In genomic region chr2:54629914-54630609, GRCh38 we compare ENCODE assay signal across 9 cellular contexts.
A peak's percentile ranks its signal among the peaks of the same experiment; 100 is the strongest.
DNase-seq lines count a peak whose midpoint lies in the region; ATAC-seq lines count a peak whose summit lies in the region.
"Had no signal": no experiment of that assay in that cellular context is flagged by ENCODE, and none has a peak within 500 bp of the region (broad histone marks: within the 10 kb centered on the region; RNA-seq: fewer than 3 reads in every experiment).

No MANE protein-coding gene starts in this region.

- intact Hi-C loops in cardiac septum (cut with DNase I) = loop anchor here (5.0 to 10.0 kb wide), 4 partner anchors 33 to 513 kb away; partner anchors contain the start of gene ACYP2

- H3K4me3 Mint-ChIP-seq in activated T-cell treated with anti-CD3 and anti-CD28 coated beads, Interleukin-2, amount 50 U/mL, for 4 hours = no peak overlapping the region

- ATAC-seq in activated T-cell treated with anti-CD3 and anti-CD28 coated beads, Interleukin-2, amount 50 U/mL, for 4 hours = peak; percentile 53 to 72
- ATAC-seq in GM18517 (IDR thresholded peaks at IDR 0.05; ENCODE audit: unreplicated experiment) = no peak

- no peaks in the 10 kb centered on the region for H3K27me3 Mint-ChIP-seq in activated T-cell treated with anti-CD3 and anti-CD28 coated beads, Interleukin-2, amount 50 U/mL, for 4 hours (ENCODE audit: low read depth)

- peaks cover 22% of the 10 kb centered on the region for H3K4me1 Mint-ChIP-seq in activated T-cell treated with anti-CD3 and anti-CD28 coated beads, Interleukin-2, amount 50 U/mL, for 4 hours (ENCODE audit: low read depth)

- H3K9me3 Mint-ChIP-seq in activated T-cell treated with anti-CD3 and anti-CD28 coated beads, Interleukin-2, amount 50 U/mL, for 4 hours = no peaks in the 10 kb centered on the region

- peaks cover 60% of the 10 kb centered on the region for H3K36me3 Mint-ChIP-seq in activated T-cell treated with anti-CD3 and anti-CD28 coated beads, Interleukin-2, amount 50 U/mL, for 4 hours (ENCODE audit: insufficient read depth)

- peak; percentile 11 for DNase-seq in NK-92 treated with Interleukin-12 subunit alpha and Interleukin-12 subunit beta, amount 100 ng/mL, for 24 hours (lab: John Stamatoyannopoulos, UW)
- DNase-seq in NK-92 (lab: John Stamatoyannopoulos, UW; ENCODE audit: unreplicated experiment) = no peak
- DNase-seq in activated T-cell treated with anti-CD3 and anti-CD28 coated beads, Interleukin-2, amount 50 U/mL, for 4 hours = no peak
- peak; percentile 86 for DNase-seq in cardiac septum (ENCODE audit: low spot score)
- peak; percentile 11 to 23 for DNase-seq in stimulated activated CD4-positive, alpha-beta T cell treated with anti-CD3 and anti-CD28 coated beads, Interleukin-4, amount 100 ng/mL, for 48 hours (ENCODE audit: low read depth in 2 of 2)
- no peak for DNase-seq in putamen (ENCODE audit: low spot score)
- DNase-seq in T1000 (lab: John Stamatoyannopoulos, UW) = no peak
- DNase-seq: 8988T had no signal

Comparison
In these comparisons a context has a peak if more than half of its experiments do, and no peak if none do; other contexts are left out.
1. DNase-seq: peak in NK-92 treated with Interleukin-12 subunit alpha and Interleukin-12 subunit beta, amount 100 ng/mL, for 24 hours (single experiment), cardiac septum (single experiment) and stimulated activated CD4-positive, alpha-beta T cell treated with anti-CD3 and anti-CD28 coated beads, Interleukin-4, amount 100 ng/mL, for 48 hours (2 of 2); none in NK-92 (single experiment), activated T-cell treated with anti-CD3 and anti-CD28 coated beads, Interleukin-2, amount 50 U/mL, for 4 hours (single experiment), putamen (single experiment) and T1000 (single experiment).